Comparison of ENCODE assay signal across 16 cellular contexts in the genomic region with DNA sequence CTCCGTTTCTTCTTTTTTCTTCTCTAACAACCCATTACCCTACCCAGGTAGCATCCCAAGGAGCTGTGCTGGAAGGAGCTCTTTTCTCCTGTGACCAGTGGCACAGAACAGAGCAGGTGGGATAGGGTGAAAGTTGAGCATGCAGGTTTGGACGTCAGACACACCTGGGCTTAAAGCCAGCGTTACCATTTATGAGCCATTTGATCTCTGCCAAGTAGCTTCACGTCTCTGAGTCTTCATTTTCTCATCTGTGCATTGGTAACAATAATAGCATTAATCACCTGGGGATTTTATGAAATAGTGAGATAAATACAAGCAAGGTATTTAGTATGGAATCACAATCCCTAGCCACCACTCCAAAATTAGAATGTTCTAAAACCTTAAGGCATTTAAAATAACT.
A peak's percentile ranks its signal among the peaks of the same experiment; 100 is the strongest.
DNase-seq lines count a peak whose midpoint lies in the region; ATAC-seq, FAIRE-seq and TF ChIP-seq lines count a peak whose summit lies in the region.
"Had no signal": no experiment of that assay in that cellular context is flagged by ENCODE, and none has a peak within 500 bp of the region (broad histone marks: within the 10 kb centered on the region; RNA-seq: fewer than 3 reads in every experiment).

No MANE protein-coding gene starts in this region.

- intact Hi-C loops in sigmoid colon (cut with DNase I): no loop called here

- H3K36me3 ChIP-seq in sigmoid colon: no peaks in the 10 kb centered on the region
- H3K36me3 ChIP-seq: suprapubic skin had no signal

- peak; percentile 62 for FAIRE-seq in islet of Langerhans (lab: Jason Lieb, UNC)
- FAIRE-seq: colon had no signal

- peak overlapping the region in 1 of 4 donors; percentile 28 for H3K27ac ChIP-seq in sigmoid colon
- H3K27ac ChIP-seq: HL-60, suprapubic skin had no signal

- in situ Hi-C loops in KBM-7 (cut with MboI; ENCODE audit: low pct_unique_long_range_greater_than_20kb, low sequenced_read_pairs): no loop called here

- DNase-seq in DMS153 (lab: John Stamatoyannopoulos, UW) (peak; percentile 64), NCI-H1092 (lab: John Stamatoyannopoulos, UW) (peak; percentile 41), NCI-H2171 (lab: John Stamatoyannopoulos, UW) (peak; percentile 68), KBM-7 (no peak), sigmoid colon (no peak)
- DNase-seq: activated naive CD8-positive, alpha-beta T cell treated with anti-CD3 and anti-CD28 coated beads for 36 hours; CD4-positive, CD25-positive, alpha-beta regulatory T cell; EL; left ventricle myocardium superior; NCI-H774 had no signal

- no peak for ATAC-seq in HG03565 (IDR thresholded peaks at IDR 0.05; ENCODE audit: unreplicated experiment)
- ATAC-seq: activated T-helper 17 cell treated with anti-CD3 and anti-CD28 coated beads, Interleukin-2, amount 50 U/mL, for 72 hours; left ventricle myocardium superior had no signal

- WGBS in sigmoid colon, 2 donors: 19 to 66% methylated on average over 4 of the region's 4 CpGs

- no peak for TF ChIP-seq EP300 in sigmoid colon (IDR thresholded peaks at IDR 0.05)

- H3K4me3 ChIP-seq in sigmoid colon: no peak overlapping the region
- H3K4me3 ChIP-seq: suprapubic skin had no signal

- no peak for TF ChIP-seq CTCF in sigmoid colon (IDR thresholded peaks at IDR 0.05)

- H3K4me1 ChIP-seq in sigmoid colon: peaks cover 0 to 53% (median 44%) of the 10 kb centered on the region in 4 donors

- no peaks in the 10 kb centered on the region for H3K9me3 ChIP-seq in sigmoid colon
- H3K9me3 ChIP-seq: suprapubic skin had no signal

- H3K27me3 ChIP-seq in sigmoid colon: no peaks in the 10 kb centered on the region
- H3K27me3 ChIP-seq: suprapubic skin had no signal

- TF ChIP-seq POLR2A in sigmoid colon (IDR thresholded peaks at IDR 0.05): no peak

Comparison
In these comparisons a context has a peak if more than half of its experiments do, and no peak if none do; other contexts are left out.
1. DNase-seq: peak in DMS153 (single experiment), NCI-H1092 (single experiment) and NCI-H2171 (single experiment); none in KBM-7 (single experiment) and sigmoid colon (single experiment).